Comparison of ENCODE assay signal across 16 cellular contexts in the genomic region with DNA sequence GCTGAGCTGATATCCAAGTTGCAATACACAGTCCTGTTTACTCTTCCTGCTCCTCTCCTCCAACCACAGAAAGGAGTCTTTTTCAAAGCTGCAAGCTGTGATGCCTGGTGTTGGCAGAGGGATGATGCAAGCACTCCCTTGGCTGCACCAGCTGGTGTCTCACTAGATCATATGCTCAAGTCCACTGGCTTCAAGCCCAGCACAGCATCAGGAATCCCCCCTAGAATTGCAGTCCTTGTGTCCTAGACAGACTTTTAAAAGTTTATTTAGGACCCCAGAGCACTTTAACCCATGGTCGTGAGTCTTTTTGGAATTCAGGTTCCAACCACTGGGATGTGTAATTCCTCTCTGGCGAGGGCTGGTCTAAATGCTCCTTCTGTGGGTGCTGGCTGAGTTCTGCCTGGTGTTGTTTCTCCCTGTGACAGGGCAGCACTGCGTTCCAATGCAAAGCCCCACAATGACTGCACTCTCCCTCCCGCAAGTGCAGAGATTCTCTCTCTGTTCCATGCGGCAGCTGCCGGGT. TPM values are rescaled to one million over a fixed set of nuclear protein-coding genes. Genes with fewer than 3 reads are reported as not detected.
DNase-seq lines count a peak whose midpoint lies in the region; ATAC-seq, FAIRE-seq and TF ChIP-seq lines count a peak whose summit lies in the region.
"Had no signal": no experiment of that assay in that cellular context is flagged by ENCODE, and none has a peak within 500 bp of the region (broad histone marks: within the 10 kb centered on the region; RNA-seq: fewer than 3 reads in every experiment).

No MANE protein-coding gene starts in this region.

- CTCF ChIA-PET in HEK293 (lab: Yijun Ruan, JAX), result no interaction called here

- no peaks in the 10 kb centered on the region for H3K4me1 ChIP-seq in HEK293 (ENCODE audit: control insufficient read depth, insufficient read depth, low read length)

- DNase-seq in RPMI7951 (ENCODE audit: low read depth), result peak; percentile 72
- peak; percentile 56 for DNase-seq in fibroblast of the aortic adventitia (ENCODE audit: low read depth)
- DNase-seq in posterior cingulate gyrus, result peak in 7 of 10 donors; percentile 60 to 97 (median 70)
- DNase-seq in stimulated activated CD4-positive, alpha-beta T cell treated with anti-CD3 and anti-CD28 coated beads, Interleukin-4, amount 100 ng/mL, for 4 hours, result no peak
- DNase-seq in HTR-8/SVneo (ENCODE audit: insufficient read length, low spot score), result no peak
- DNase-seq: activated CD4-positive, alpha-beta T cell treated with anti-CD3 and anti-CD28 coated beads, Interleukin-2, amount 10 ng/mL, durations not matched to agents 7 days and 5 days; CD8-positive, alpha-beta memory T cell; cerebellar nuclear complex; immature natural killer cell; NCI-H2227 treated with DMSO at 0.1 percent for 48 hours; Peyer's patch had no signal

- ATAC-seq in GM21576 (IDR thresholded peaks at IDR 0.05; ENCODE audit: unreplicated experiment), result no peak
- ATAC-seq: activated T-helper 17 cell treated with anti-CD3 and anti-CD28 coated beads, Interleukin-2, amount 50 U/mL, for 72 hours; esophagus mucosa had no signal

- no peaks in the 10 kb centered on the region for H3K9me3 ChIP-seq in HEK293 (ENCODE audit: control insufficient read depth, insufficient read depth, low read depth, low read length)

- no peak for FAIRE-seq in HTR-8/SVneo (lab: Jason Lieb, UNC)

- intact Hi-C loops in posterior cingulate gyrus (cut with DNase I), result loop anchor here (1.0 kb wide), 1 partner anchor 26 kb away; no protein-coding TSS in a partner anchor

- POLR2A ChIA-PET in HEK293 (lab: Yijun Ruan, JAX), result no interaction called here

- H3K27ac ChIP-seq in HEK293 (ENCODE audit: extremely low read depth, low read depth, low read length), result no peak overlapping the region
- H3K27ac ChIP-seq: Peyer's patch had no signal

- no peaks in the 10 kb centered on the region for H3K36me3 ChIP-seq in HEK293 (ENCODE audit: control insufficient read depth in 2 of 2, insufficient read depth in 1 of 2, low read length in 2 of 2)
- H3K36me3 ChIP-seq: Peyer's patch had no signal

- no peak overlapping the region for H3K4me3 ChIP-seq in HEK293 (ENCODE audit: low read depth, low read length)
- H3K4me3 ChIP-seq in fibroblast of the aortic adventitia (ENCODE audit: low read depth, low read length), result no peak overlapping the region
- H3K4me3 ChIP-seq: Peyer's patch had no signal

- TF ChIP-seq CTCF in HEK293 (tag by site-specific recombination; IDR thresholded peaks at IDR 0.05) (no peak), fibroblast of the aortic adventitia (IDR thresholded peaks at IDR 0.05; ENCODE audit: insufficient read depth, low read length) (no peak)

TF ChIP-seq in HEK293, 187 proteins besides CTCF, POLR2A, EP300 and RAD21:
- TF ChIP-seq ZNF621 (tag by site-specific recombination; IDR thresholded peaks at IDR 0.05) (no peak), ZNF544 (tag by site-specific recombination; IDR thresholded peaks at IDR 0.05) (no peak), ZNF335 (tag by site-specific recombination; conservative IDR thresholded peaks at IDR 0.05) (0 out of 2 replicates have a peak, but pooled peaks have one; percentile 16)

RNA-seq across cellular contexts. Expression of a gene that starts 1.9 kb away (rescaled TPM):
- total RNA-seq in RPMI7951 (2014; rRNA removed; shearing (Covaris generic)), result not detected in 2 replicates
- not detected in 2 replicates for total RNA-seq in fibroblast of the aortic adventitia (ENCODE audit: low replicate concordance)
- total RNA-seq: activated CD4-positive, alpha-beta T cell treated with anti-CD3 and anti-CD28 coated beads, Interleukin-2, amount 10 ng/mL, durations not matched to agents 7 days and 5 days; activated T-helper 17 cell treated with anti-CD3 and anti-CD28 coated beads, Interleukin-2, amount 50 U/mL, for 72 hours; CD8-positive, alpha-beta memory T cell; esophagus mucosa; Peyer's patch; T-helper 2 cell treated with Interferon-gamma antibody and Interleukin-4, amounts not matched to agents 100 ng/mL and 5 ng/mL, for 36 hours had no signal

RNA-seq across cellular contexts. Expression of a gene that starts 18.7 kb away (rescaled TPM):
- not detected in 2 replicates for total RNA-seq in RPMI7951 (2014; rRNA removed; shearing (Covaris generic))
- total RNA-seq in fibroblast of the aortic adventitia (ENCODE audit: low replicate concordance), result not detected in 2 replicates
- total RNA-seq: activated CD4-positive, alpha-beta T cell treated with anti-CD3 and anti-CD28 coated beads, Interleukin-2, amount 10 ng/mL, durations not matched to agents 7 days and 5 days; activated T-helper 17 cell treated with anti-CD3 and anti-CD28 coated beads, Interleukin-2, amount 50 U/mL, for 72 hours; CD8-positive, alpha-beta memory T cell; esophagus mucosa; T-helper 2 cell treated with Interferon-gamma antibody and Interleukin-4, amounts not matched to agents 100 ng/mL and 5 ng/mL, for 36 hours had no signal

RNA-seq across cellular contexts. Expression of a gene that starts 19.5 kb away (rescaled TPM):
- 8.9 and 9.6 TPM in 2 replicates for total RNA-seq in RPMI7951 (2014; rRNA removed; shearing (Covaris generic))
- total RNA-seq in fibroblast of the aortic adventitia (ENCODE audit: low replicate concordance), result 1.3 and 3.3 TPM in 2 replicates
- total RNA-seq: activated CD4-positive, alpha-beta T cell treated with anti-CD3 and anti-CD28 coated beads, Interleukin-2, amount 10 ng/mL, durations not matched to agents 7 days and 5 days; activated T-helper 17 cell treated with anti-CD3 and anti-CD28 coated beads, Interleukin-2, amount 50 U/mL, for 72 hours; CD8-positive, alpha-beta memory T cell had no signal

RNA-seq across cellular contexts. Expression of a gene that starts 36.8 kb away (rescaled TPM):
- total RNA-seq in RPMI7951 (2014; rRNA removed; shearing (Covaris generic)), result 10.9 and 11.4 TPM in 2 replicates
- total RNA-seq in fibroblast of the aortic adventitia (ENCODE audit: low replicate concordance), result 3.6 and 9.8 TPM in 2 replicates

RNA-seq across cellular contexts. Expression of a gene that starts 51.9 kb away (rescaled TPM):
- total RNA-seq in RPMI7951 (2014; rRNA removed; shearing (Covaris generic)), result 20.3 and 21.7 TPM in 2 replicates
- total RNA-seq in fibroblast of the aortic adventitia (ENCODE audit: low replicate concordance), result 11.7 and 13.6 TPM in 2 replicates

Comparison
In these comparisons a context has a peak if more than half of its experiments do, and no peak if none do; other contexts are left out.
1. DNase-seq: peak in RPMI7951 (single experiment), fibroblast of the aortic adventitia (single experiment) and posterior cingulate gyrus (7 of 10); none in stimulated activated CD4-positive, alpha-beta T cell treated with anti-CD3 and anti-CD28 coated beads, Interleukin-4, amount 100 ng/mL, for 4 hours (0 of 2) and HTR-8/SVneo (single experiment).